Comparison of ENCODE assay signal across 13 cellular contexts in the genomic region with DNA sequence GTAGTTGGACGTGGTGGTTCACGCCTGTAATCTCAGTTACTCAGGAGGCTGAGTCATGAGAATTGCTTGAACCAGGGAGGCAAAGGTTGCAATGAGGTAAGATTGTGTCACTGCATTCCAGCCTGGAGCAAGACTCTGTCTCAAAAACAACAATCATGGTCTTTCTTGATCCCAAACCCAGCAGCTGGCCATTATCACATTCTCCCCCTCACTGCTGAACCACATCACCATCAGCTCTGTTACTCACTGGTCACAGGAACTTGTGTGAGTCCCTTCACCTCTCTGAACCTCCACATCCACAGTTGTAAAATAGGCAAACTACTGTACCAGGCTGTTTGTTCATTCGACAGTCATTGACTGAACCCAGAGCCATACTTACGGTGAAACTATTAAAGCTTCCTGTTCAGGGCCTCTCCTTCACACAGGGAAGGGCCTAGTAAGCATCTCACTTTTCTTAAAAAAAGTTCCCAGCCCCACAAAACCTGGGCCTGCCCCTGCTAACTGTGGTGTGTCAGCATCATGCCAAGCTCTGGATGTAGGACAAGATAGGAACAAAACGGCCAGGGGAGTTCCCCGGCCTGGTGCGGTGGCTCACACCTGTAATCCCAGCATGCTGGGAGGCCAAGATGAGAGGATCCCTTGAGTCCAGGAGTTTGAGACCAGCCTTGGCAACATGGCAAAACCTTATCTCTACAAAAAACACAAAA.
DNase-seq lines count a peak whose midpoint lies in the region; ATAC-seq and TF ChIP-seq lines count a peak whose summit lies in the region.
"Had no signal": no experiment of that assay in that cellular context is flagged by ENCODE, and none has a peak within 500 bp of the region (broad histone marks: within the 10 kb centered on the region; RNA-seq: fewer than 3 reads in every experiment).

No MANE protein-coding gene starts in this region.

- DNase-seq in A172 (ENCODE audit: low spot score) = peak; percentile 70
- DNase-seq in astrocyte of the spinal cord (ENCODE audit: low read depth, low spot score) = peak; percentile 63
- DNase-seq in islet precursor cell = peak; percentile 96
- DNase-seq in globus pallidus (ENCODE audit: low spot score) = no peak
- DNase-seq in left ventricle myocardium superior = no peak
- no peak for DNase-seq in NCI-H1694 (lab: John Stamatoyannopoulos, UW)
- DNase-seq: amniotic stem cell; left ventricle myocardium inferior; NCI-H1694 treated with DMSO at 0.1 percent for 48 hours; stimulated activated CD4-positive, alpha-beta T cell treated with anti-CD3 and anti-CD28 coated beads, Interleukin-4, amount 100 ng/mL, for 4 hours; stomach had no signal

- POLR2A ChIA-PET in HEK293 (lab: Yijun Ruan, JAX) = no interaction called here

- no peaks in the 10 kb centered on the region for H3K36me3 ChIP-seq in HEK293 (ENCODE audit: control insufficient read depth in 2 of 2, insufficient read depth in 1 of 2, low read length in 2 of 2)
- H3K36me3 ChIP-seq: left ventricle myocardium inferior, stomach had no signal

- no peak for ATAC-seq in left ventricle myocardium superior
- ATAC-seq in HG03565 (IDR thresholded peaks at IDR 0.05; ENCODE audit: unreplicated experiment) = no peak

- no peaks in the 10 kb centered on the region for H3K4me1 ChIP-seq in HEK293 (ENCODE audit: control insufficient read depth, insufficient read depth, low read length)
- H3K4me1 ChIP-seq: stomach had no signal

- intact Hi-C loops in left ventricle myocardium superior (cut with micrococcal nuclease) = no loop called here

- TF ChIP-seq CTCF in HEK293 (tag by site-specific recombination; IDR thresholded peaks at IDR 0.05) (no peak), astrocyte of the spinal cord (IDR thresholded peaks at IDR 0.05; ENCODE audit: low read depth, low read length) (no peak)

- in situ Hi-C loops in astrocyte of the spinal cord (cut with HindIII; ENCODE audit: low sequenced_read_pairs) = no loop called here

- H3K4me3 ChIP-seq in HEK293 (ENCODE audit: low read depth, low read length) = no peak overlapping the region
- H3K4me3 ChIP-seq in astrocyte of the spinal cord (ENCODE audit: low read depth, low read length) = no peak overlapping the region
- H3K4me3 ChIP-seq: left ventricle myocardium inferior, stomach had no signal

- no peak overlapping the region for H3K27ac ChIP-seq in HEK293 (ENCODE audit: extremely low read depth, low read depth, low read length)
- H3K27ac ChIP-seq: left ventricle myocardium inferior, stomach had no signal

- no peaks in the 10 kb centered on the region; the same call in 1 of the 2 replicates for H3K9me3 ChIP-seq in HEK293 (ENCODE audit: control insufficient read depth, insufficient read depth, low read depth, low read length)
- H3K9me3 ChIP-seq: left ventricle myocardium inferior had no signal

- CTCF ChIA-PET in HEK293 (lab: Yijun Ruan, JAX) = interaction anchor here (0.6 kb wide), 1 partner anchor 16 kb away, joined by 3 read pairs; no protein-coding TSS in a partner anchor

TF ChIP-seq in HEK293, 187 proteins besides CTCF, POLR2A, EP300 and RAD21:
- TF ChIP-seq, protein P1, sequence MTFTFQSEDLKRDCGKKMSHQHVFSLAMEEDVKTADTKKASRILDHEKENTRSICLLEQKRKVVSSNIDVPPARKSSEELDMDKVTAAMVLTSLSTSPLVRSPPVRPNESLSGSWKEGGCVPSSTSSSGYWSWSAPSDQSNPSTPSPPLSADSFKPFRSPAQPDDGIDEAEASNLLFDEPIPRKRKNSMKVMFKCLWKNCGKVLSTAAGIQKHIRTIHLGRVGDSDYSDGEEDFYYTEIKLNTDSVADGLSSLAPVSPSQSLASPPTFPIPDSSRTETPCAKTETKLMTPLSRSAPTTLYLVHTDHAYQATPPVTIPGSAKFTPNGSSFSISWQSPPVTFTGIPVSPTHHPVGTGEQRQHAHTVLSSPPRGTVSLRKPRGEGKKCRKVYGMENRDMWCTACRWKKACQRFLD (tag by site-specific recombination; IDR thresholded peaks at IDR 0.05) = no peak
- TF ChIP-seq SETDB1 (IDR thresholded peaks at IDR 0.05; ENCODE audit: insufficient read length, low read length) (peak; percentile 25), ZNF654 (tag by site-specific recombination; IDR thresholded peaks at IDR 0.05; ENCODE audit: low read depth) (no peak)
- TF ChIP-seq, protein P2, sequence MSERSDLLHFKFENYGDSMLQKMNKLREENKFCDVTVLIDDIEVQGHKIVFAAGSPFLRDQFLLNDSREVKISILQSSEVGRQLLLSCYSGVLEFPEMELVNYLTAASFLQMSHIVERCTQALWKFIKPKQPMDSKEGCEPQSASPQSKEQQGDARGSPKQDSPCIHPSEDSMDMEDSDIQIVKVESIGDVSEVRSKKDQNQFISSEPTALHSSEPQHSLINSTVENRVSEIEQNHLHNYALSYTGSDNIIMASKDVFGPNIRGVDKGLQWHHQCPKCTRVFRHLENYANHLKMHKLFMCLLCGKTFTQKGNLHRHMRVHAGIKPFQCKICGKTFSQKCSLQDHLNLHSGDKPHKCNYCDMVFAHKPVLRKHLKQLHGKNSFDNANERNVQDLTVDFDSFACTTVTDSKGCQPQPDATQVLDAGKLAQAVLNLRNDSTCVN (tag by site-specific recombination; optimal IDR thresholded peaks at IDR 0.05) = no peak

Comparison
In these comparisons a context has a peak if more than half of its experiments do, and no peak if none do; other contexts are left out.
1. DNase-seq: peak in A172 (single experiment), astrocyte of the spinal cord (single experiment) and islet precursor cell (single experiment); none in globus pallidus (single experiment), left ventricle myocardium superior (single experiment) and NCI-H1694 (single experiment).